Comparison of ENCODE assay signal across 9 cellular contexts in genomic region chr3:74377701-74378100, GRCh38.
"Had no signal": no experiment of that assay in that cellular context is flagged by ENCODE, and none has a peak within 500 bp of the region (broad histone marks: within the 10 kb centered on the region; RNA-seq: fewer than 3 reads in every experiment).

No MANE protein-coding gene starts in this region.

- DNase-seq: IMR-90, KBM-7, KG1 had no signal

- H3K4me3 ChIP-seq: K562 had no signal

- FAIRE-seq: HepG2, HTR-8/SVneo, K562 had no signal

- H3K27ac Mint-ChIP-seq: IgD-negative memory B cell had no signal

- H3K27ac ChIP-seq: HL-60, KMS-11 had no signal

- H3K36me3 Mint-ChIP-seq: IgD-negative memory B cell had no signal

- ATAC-seq: HepG2, K562 had no signal

- H3K4me2 ChIP-seq: KMS-11 had no signal

- H3K9ac ChIP-seq: KMS-11 had no signal

- H3K27me3 Mint-ChIP-seq: IgD-negative memory B cell had no signal

- H3K4me3 Mint-ChIP-seq: IgD-negative memory B cell had no signal
